Comparison of ENCODE assay signal across 1 cellular context in the genomic region with DNA sequence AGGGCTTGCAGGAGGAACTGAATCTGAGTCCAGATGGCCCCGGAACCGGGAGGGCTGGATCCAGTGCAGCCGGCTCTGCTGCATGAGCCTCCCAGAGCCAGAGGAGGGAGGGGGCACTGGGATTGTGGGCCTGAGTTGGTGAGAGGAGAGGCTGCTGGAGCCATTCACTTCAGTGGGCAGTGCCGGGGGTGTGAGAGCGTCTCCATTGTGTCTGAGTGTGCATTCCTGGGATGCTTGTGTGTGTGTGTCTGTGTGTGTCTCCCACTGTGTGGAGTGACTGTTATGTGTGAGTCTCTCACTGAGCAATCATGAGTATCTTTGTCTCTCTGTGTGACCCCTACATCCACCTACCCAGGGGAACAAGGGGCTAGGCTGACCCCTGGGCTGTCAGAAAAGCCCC. TPM values are rescaled to one million over a fixed set of nuclear protein-coding genes. Genes with fewer than 3 reads are reported as not detected.
"Had no signal": no experiment of that assay in that cellular context is flagged by ENCODE, and none has a peak within 500 bp of the region (broad histone marks: within the 10 kb centered on the region; RNA-seq: fewer than 3 reads in every experiment).

No MANE protein-coding gene starts in this region.

RNA-seq across cellular contexts. Expression of gene GRAP, which starts 17.0 kb away (rescaled TPM):
- total RNA-seq: NCI-H460 had no signal
